Comparison of ENCODE assay signal across 23 cellular contexts in the genomic region with DNA sequence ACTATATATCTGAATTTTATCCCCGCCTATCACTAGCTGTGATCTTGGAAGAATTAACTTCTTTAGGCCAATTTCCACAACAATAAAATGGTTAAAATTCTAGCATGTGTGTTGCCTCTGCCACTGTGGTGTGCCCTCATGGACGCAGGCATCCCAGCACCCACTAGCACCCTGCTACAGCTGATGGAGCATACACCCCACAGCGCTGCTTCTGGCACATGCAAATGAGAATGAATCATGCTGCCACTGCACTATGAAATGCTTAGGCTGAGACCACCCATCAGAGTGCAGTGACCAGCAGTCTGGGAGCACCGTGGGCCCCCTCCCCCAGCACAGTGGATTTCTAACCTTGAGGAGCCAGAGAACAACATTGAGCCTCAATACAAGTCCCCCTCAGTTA.
"Had no signal": no experiment of that assay in that cellular context is flagged by ENCODE, and none has a peak within 500 bp of the region (broad histone marks: within the 10 kb centered on the region; RNA-seq: fewer than 3 reads in every experiment).

No MANE protein-coding gene starts in this region.

- H3K27ac ChIP-seq: ovary, parathyroid adenoma, psoas muscle, right lobe of liver, sigmoid colon, stomach, thoracic aorta, thyroid gland, tibial nerve, upper lobe of right lung, uterus had no signal

- H3K9me3 ChIP-seq: ovary, psoas muscle, right lobe of liver, sigmoid colon, stomach, thoracic aorta, thyroid gland, tibial nerve, upper lobe of right lung, uterus had no signal

- H3K27me3 ChIP-seq: ovary, right lobe of liver, sigmoid colon, stomach, thyroid gland, tibial nerve, upper lobe of right lung, uterus had no signal

- FAIRE-seq: small intestine had no signal

- DNase-seq: occipital lobe; ovary; psoas muscle; right cardiac atrium; right lobe of liver; sigmoid colon; stimulated activated CD4-positive, alpha-beta T cell treated with anti-CD3 and anti-CD28 coated beads, Interleukin-15, amount 100 ng/mL, for 24 hours; stimulated activated CD4-positive, alpha-beta T cell treated with anti-CD3 and anti-CD28 coated beads, Interleukin-2, amount 100 ng/mL, for 24 hours; stimulated activated CD4-positive, alpha-beta T cell treated with anti-CD3 and anti-CD28 coated beads, Interleukin-2, amount 100 ng/mL, for 48 hours; stimulated activated CD4-positive, alpha-beta T cell treated with anti-CD3 and anti-CD28 coated beads, Interleukin-4, amount 100 ng/mL, for 24 hours; stimulated activated naive B cell treated with anti-CD40 and anti-IgM and Interleukin-4, amounts not matched to agents 10 μg/mL and 1 μg/mL and 100 μg/mL, for 72 hours; stimulated activated naive CD4-positive, alpha-beta T cell treated with Interleukin-2 at 50 U/mL for 16 hours; stomach; thyroid gland; upper lobe of right lung; uterus had no signal

- ATAC-seq: naive thymus-derived CD8-positive, alpha-beta T cell; natural killer cell treated with Interleukin-12 subunit alpha and Interleukin-12 subunit beta and Interleukin-15 and Interleukin-18, amount 100 ng/mL, for 72 hours; right cardiac atrium; stimulated activated effector memory CD8-positive, alpha-beta T cell treated with anti-CD3 and anti-CD28 coated beads, Interleukin-12 subunit alpha, Interleukin-12 subunit beta, amount 100 ng/mL, for 72 hours had no signal

- H2AFZ ChIP-seq: parathyroid adenoma had no signal

- H3K4me3 ChIP-seq: ovary, psoas muscle, right lobe of liver, sigmoid colon, stomach, thoracic aorta, thyroid gland, tibial nerve, upper lobe of right lung, uterus had no signal

- H3K9ac ChIP-seq: parathyroid adenoma had no signal

- H3K36me3 ChIP-seq: ovary, right lobe of liver, sigmoid colon, stomach, thoracic aorta, thyroid gland, tibial nerve, upper lobe of right lung, uterus had no signal

- H3K4me1 ChIP-seq: psoas muscle, right lobe of liver, sigmoid colon, stomach, thyroid gland, tibial nerve, upper lobe of right lung, uterus had no signal

- H3K79me2 ChIP-seq: parathyroid adenoma had no signal
